7 cellular contexts compared by ENCODE assay signal in genomic region chr2:43317194-43317593, GRCh38.
"Had no signal": no experiment of that assay in that cellular context is flagged by ENCODE, and none has a peak within 500 bp of the region (broad histone marks: within the 10 kb centered on the region; RNA-seq: fewer than 3 reads in every experiment).

No MANE protein-coding gene starts in this region.

- H3K9me3 Mint-ChIP-seq: GM23338, H9, IgD-negative memory B cell had no signal

- H3K27me3 Mint-ChIP-seq: IgD-negative memory B cell had no signal

- H3K4me3 Mint-ChIP-seq: GM23338, H9, IgD-negative memory B cell had no signal

- H3K4me3 ChIP-seq: GM23338 had no signal

- ATAC-seq: GM23338 had no signal

- FAIRE-seq: H1, H54, HTR-8/SVneo had no signal

- DNase-seq: H9, KG1 had no signal

- H3K27ac Mint-ChIP-seq: GM23338, H9, IgD-negative memory B cell had no signal

- H3K4me1 Mint-ChIP-seq: GM23338, H9, IgD-negative memory B cell had no signal

- H2AFZ ChIP-seq: GM23338 had no signal

- H3K4me2 ChIP-seq: GM23338 had no signal
